8 cellular contexts compared by ENCODE assay signal in genomic region chrX:15853586-15854079, GRCh38. TPM values are rescaled to one million over a fixed set of nuclear protein-coding genes. Genes with fewer than 3 reads are reported as not detected.
DNase-seq lines count a peak whose midpoint lies in the region; ATAC-seq, FAIRE-seq and TF ChIP-seq lines count a peak whose summit lies in the region.

No MANE protein-coding gene starts in this region.

- in situ Hi-C loops in GM23248 (cut with MboI) = no loop called here

- H3K4me1 ChIP-seq in GM23248 (ENCODE audit: insufficient read depth) (0 out of 2 replicates have a peak, but pooled peaks cover under 1% of the 10 kb centered on the region), RWPE2 (ENCODE audit: insufficient read depth, poor library complexity, severe bottlenecking) (no peaks in the 10 kb centered on the region), fibroblast of lung (ENCODE audit: control insufficient read depth, extremely low read depth, insufficient read depth, low read length) (no peaks in the 10 kb centered on the region)

- no peaks in the 10 kb centered on the region for H3K79me2 ChIP-seq in GM23248 (ENCODE audit: insufficient read depth)
- H3K79me2 ChIP-seq in fibroblast of lung (ENCODE audit: control insufficient read depth, insufficient read depth, low read length) = peaks cover 9% of the 10 kb centered on the region

- peak overlapping the region; percentile 63 for H3K9ac ChIP-seq in GM23248
- peak overlapping the region; percentile 70 for H3K9ac ChIP-seq in fibroblast of lung (ENCODE audit: insufficient read depth, low read length)

- H3K27me3 ChIP-seq in GM23248 (replicated peaks; ENCODE audit: insufficient read depth) = no peaks in the 10 kb centered on the region
- no peaks in the 10 kb centered on the region for H3K27me3 ChIP-seq in RWPE2 (ENCODE audit: insufficient read depth, poor library complexity, severe bottlenecking)
- H3K27me3 ChIP-seq in fibroblast of lung (ENCODE audit: control insufficient read depth, insufficient read depth, low read length) = no peaks in the 10 kb centered on the region

- H4K20me1 ChIP-seq in GM23248 (ENCODE audit: insufficient read depth) (no peaks in the 10 kb centered on the region), fibroblast of lung (ENCODE audit: control insufficient read depth, extremely low read depth, insufficient read depth, low read length) (no peaks in the 10 kb centered on the region)

- H3K4me2 ChIP-seq in GM23248 (ENCODE audit: unreplicated experiment) (peak overlapping the region; percentile 91), fibroblast of lung (ENCODE audit: extremely low read depth, insufficient read depth, low read length) (peak overlapping the region; percentile 98)

- peak overlapping the region; percentile 85 for H3K4me3 ChIP-seq in GM23248
- H3K4me3 ChIP-seq in RWPE2 (ENCODE audit: severe bottlenecking) = peak overlapping the region; percentile 47
- H3K4me3 ChIP-seq in fibroblast of lung (replicated peaks in 1 of 4; ENCODE audit: control extremely low read depth in 1 of 4, insufficient read depth in 1 of 4, low read depth in 3 of 4, low read length in 4 of 4) = peak overlapping the region; percentile 70 to 83 (median 76)
- H3K4me3 ChIP-seq in retinal pigment epithelial cell (ENCODE audit: low read length) = peak overlapping the region; percentile 79

- no peak for TF ChIP-seq CTCF in RWPE2 (IDR thresholded peaks at IDR 0.05; ENCODE audit: poor library complexity, severe bottlenecking)
- no peak for TF ChIP-seq CTCF in fibroblast of lung (conservative IDR thresholded peaks at IDR 0.05 in 1 of 2, IDR thresholded peaks at IDR 0.05 in 1 of 2; ENCODE audit: low read depth in 1 of 2, low read length in 2 of 2)
- no peak for TF ChIP-seq CTCF in retinal pigment epithelial cell (conservative IDR thresholded peaks at IDR 0.05; ENCODE audit: low read depth, low read length)
- no peak for TF ChIP-seq CTCF in D721Med (IDR thresholded peaks at IDR 0.05; ENCODE audit: insufficient read depth, missing control alignments)

- DNase-seq in GM23248 = peak; percentile 33
- no peak for DNase-seq in RWPE2 (ENCODE audit: low spot score)
- peak; percentile 4 to 21 for DNase-seq in fibroblast of lung (ENCODE audit: low read depth in 2 of 2)
- no peak for DNase-seq in retinal pigment epithelial cell (ENCODE audit: low read depth)
- no peak for DNase-seq in hippocampal formation (lab: John Stamatoyannopoulos, UW)
- DNase-seq in globus pallidus (ENCODE audit: low spot score) = no peak
- DNase-seq in D721Med (ENCODE audit: insufficient read length, low spot score) = no peak

- no peaks in the 10 kb centered on the region for H3K9me2 ChIP-seq in GM23248 (ENCODE audit: insufficient read depth)

- peak overlapping the region; percentile 86 for H2AFZ ChIP-seq in GM23248
- H2AFZ ChIP-seq in fibroblast of lung (ENCODE audit: low read length) = peak overlapping the region; percentile 15

- no peak for FAIRE-seq in D721Med (lab: Jason Lieb, UNC)

- H3K9me3 ChIP-seq in GM23248 (ENCODE audit: low read depth) (no peaks in the 10 kb centered on the region), RWPE2 (ENCODE audit: severe bottlenecking) (no peaks in the 10 kb centered on the region), fibroblast of lung (ENCODE audit: control insufficient read depth, insufficient read depth, low read depth, low read length) (no peaks in the 10 kb centered on the region)

- no peaks in the 10 kb centered on the region for H3F3A ChIP-seq in GM23248 (ENCODE audit: insufficient read depth)

- H3K27ac ChIP-seq in GM23248 (no peak overlapping the region), RWPE2 (ENCODE audit: poor library complexity, severe bottlenecking) (no peak overlapping the region), fibroblast of lung (ENCODE audit: insufficient read depth, low read length) (peak overlapping the region; percentile 17)

- ATAC-seq in RWPE2 (ENCODE audit: low read depth) = no peak
- ATAC-seq in GM21825 (IDR thresholded peaks at IDR 0.05; ENCODE audit: unreplicated experiment) = no peak

- 3 to 5% methylated on average over 14 of the region's 14 CpGs for WGBS in GM23248 (ENCODE audit: low coverage in 1 of 2, low lambda C conversion rate in 2 of 2, missing lambda C conversion rate in 2 of 2), 2 experiments

- H3K36me3 ChIP-seq in GM23248 (ENCODE audit: low read depth) (no peaks in the 10 kb centered on the region), RWPE2 (ENCODE audit: low read depth) (no peaks in the 10 kb centered on the region), fibroblast of lung (ENCODE audit: control insufficient read depth, insufficient read depth, low read length) (no peaks in the 10 kb centered on the region)

RNA-seq across cellular contexts. Expression of gene AP1S2, which starts 1.0 kb away (rescaled TPM):
- total RNA-seq in GM23248 (2014; rRNA removed; shearing (Covaris generic)) = 22.6 and 38.1 TPM in 2 replicates
- 24.3 and 27.9 TPM in 2 replicates for polyA plus RNA-seq in GM23248 (2016; fragmentation: Nextera tagmentation; extraction: Ambion mirVana)
- total RNA-seq in fibroblast of lung = 32.6 and 71.8 TPM in 2 replicates
- 63.0 and 85.4 TPM in 2 replicates for polyA plus RNA-seq in fibroblast of lung
- polyA plus RNA-seq in fibroblast of lung (2012) = 42.7 and 50.5 TPM in 2 replicates
- 4.9 and 7.6 TPM in 2 replicates for polyA minus RNA-seq in fibroblast of lung (ENCODE audit: low replicate concordance)

Comparison
In these comparisons a context has a peak if more than half of its experiments do, and no peak if none do; other contexts are left out.
1. DNase-seq: peak in GM23248 (single experiment) and fibroblast of lung (2 of 2); none in RWPE2 (single experiment), retinal pigment epithelial cell (single experiment), hippocampal formation (0 of 2), globus pallidus (single experiment) and D721Med (single experiment).
2. Peak in every context shown above with its lines, with median percentiles within 50 percentile points of each other: H3K4me3 ChIP-seq.